ENCODE assay signal across 16 cellular contexts in the genomic region with DNA sequence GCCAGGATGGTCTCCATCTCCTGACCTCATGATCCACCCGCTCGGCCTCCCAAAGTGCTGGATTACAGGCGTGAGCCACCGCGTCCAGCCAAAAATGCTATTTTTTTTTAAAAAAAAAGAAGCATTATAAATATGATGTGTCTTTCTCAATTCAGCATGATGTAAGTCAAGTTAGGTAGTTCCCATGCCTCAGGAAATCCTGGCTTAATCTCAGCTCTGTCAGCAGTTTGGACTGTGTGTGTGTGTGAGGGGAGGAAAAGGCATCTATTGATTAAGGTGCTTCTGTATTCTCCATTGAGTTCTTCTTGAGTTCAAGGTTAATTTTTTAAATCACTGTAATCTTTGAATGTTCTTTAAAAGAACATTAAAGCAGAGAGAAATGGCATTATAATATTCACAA. TPM values are rescaled to one million over a fixed set of nuclear protein-coding genes. Genes with fewer than 3 reads are reported as not detected.
A peak's percentile ranks its signal among the peaks of the same experiment; 100 is the strongest.
DNase-seq lines count a peak whose midpoint lies in the region; TF ChIP-seq lines count a peak whose summit lies in the region.
"Had no signal": no experiment of that assay in that cellular context is flagged by ENCODE, and none has a peak within 500 bp of the region (broad histone marks: within the 10 kb centered on the region; RNA-seq: fewer than 3 reads in every experiment).

No MANE protein-coding gene starts in this region.

- no peak for TF ChIP-seq CTCF in fibroblast of pulmonary artery (IDR thresholded peaks at IDR 0.05; ENCODE audit: low read length, missing control alignments)

- H3K4me3 ChIP-seq in fibroblast of pulmonary artery (replicated peaks; ENCODE audit: low read depth, low read length): no peak overlapping the region
- H3K4me3 ChIP-seq: A549; BLaER1 treated with 17β-estradiol and CSF1 and Interleukin-3, amounts not matched to agents 10 nM and 100 nM had no signal

- DNase-seq in amniotic epithelial cell (ENCODE audit: low read depth): peak; percentile 1
- peak; percentile 31 for DNase-seq in dermis blood vessel endothelial cell
- peak; percentile 57 for DNase-seq in fibroblast of pulmonary artery (ENCODE audit: low read depth)
- DNase-seq in iris pigment epithelial cell (ENCODE audit: low read depth): peak; percentile 70
- no peak for DNase-seq in NK-92 (lab: John Stamatoyannopoulos, UW; ENCODE audit: unreplicated experiment)
- DNase-seq in activated CD4-positive, alpha-beta T cell treated with anti-CD3 and anti-CD28 coated beads for 48 hours: no peak
- no peak for DNase-seq in NOMO-1 treated with dmso at 0.1 percent for 144 hours (lab: John Stamatoyannopoulos, UW; ENCODE audit: unreplicated experiment)
- DNase-seq: AML-193; Caco-2; Calu3; CD4-positive, alpha-beta T cell; CD8-positive, alpha-beta T cell; DMS79 treated with DMSO at 0.1 percent for 48 hours; GF-D8 had no signal

RNA-seq across cellular contexts. Expression of gene GMDS, which starts 51.5 kb away (rescaled TPM):
- 12.6 and 21.1 TPM in 2 replicates for total RNA-seq in dermis blood vessel endothelial cell

Comparison
In these comparisons a context has a peak if more than half of its experiments do, and no peak if none do; other contexts are left out.
1. DNase-seq: peak in amniotic epithelial cell (single experiment), dermis blood vessel endothelial cell (single experiment), fibroblast of pulmonary artery (single experiment) and iris pigment epithelial cell (single experiment); none in NK-92 (single experiment), activated CD4-positive, alpha-beta T cell treated with anti-CD3 and anti-CD28 coated beads for 48 hours (single experiment) and NOMO-1 treated with dmso at 0.1 percent for 144 hours (single experiment).